In the genomic region with DNA sequence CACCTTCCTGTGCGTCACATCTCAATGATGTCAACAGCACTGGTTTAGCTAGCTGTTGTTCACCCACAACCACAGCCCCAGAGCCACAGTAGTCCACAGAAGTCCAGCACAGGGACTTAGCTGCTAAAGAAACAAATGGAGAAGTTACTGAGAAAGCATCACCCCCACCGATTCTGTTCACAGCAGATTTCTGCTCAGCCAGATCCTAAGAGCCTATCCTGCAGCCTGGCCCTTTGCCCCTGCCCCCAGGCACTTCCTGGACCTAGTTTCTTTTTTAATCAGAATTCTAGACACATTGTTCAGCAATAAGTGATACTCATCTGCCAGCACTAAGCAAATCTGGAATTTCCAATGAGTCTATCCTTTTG, we compare ENCODE assay signal across 8 cellular contexts. TPM values are rescaled to one million over a fixed set of nuclear protein-coding genes. Genes with fewer than 3 reads are reported as not detected.
DNase-seq lines count a peak whose midpoint lies in the region; ATAC-seq and TF ChIP-seq lines count a peak whose summit lies in the region.

No MANE protein-coding gene starts in this region.

- H3K27me3 ChIP-seq in RWPE2 (ENCODE audit: insufficient read depth, poor library complexity, severe bottlenecking) = no peaks in the 10 kb centered on the region

- peak; percentile 53 for DNase-seq in GM03348 (ENCODE audit: low spot score)
- DNase-seq in RWPE2 (ENCODE audit: low spot score) = peak; percentile 72
- DNase-seq in hippocampal formation (lab: John Stamatoyannopoulos, UW) = peak; percentile 25 to 39
- DNase-seq in stimulated activated CD4-positive, alpha-beta T cell treated with anti-CD3 and anti-CD28 coated beads, Interleukin-15, amount 100 ng/mL, for 24 hours = peak; percentile 77
- DNase-seq in NCI-H748 (lab: John Stamatoyannopoulos, UW; ENCODE audit: unreplicated experiment) = no peak

- 7 to 47% (median 8%) methylated on average over 2 of the region's 2 CpGs for WGBS in adipose tissue, 3 donors

- no peak overlapping the region for H3K4me3 ChIP-seq in RWPE2 (ENCODE audit: severe bottlenecking)

- no peak for TF ChIP-seq CTCF in RWPE2 (IDR thresholded peaks at IDR 0.05; ENCODE audit: poor library complexity, severe bottlenecking)

- peaks cover 6% of the 10 kb centered on the region for H3K36me3 ChIP-seq in RWPE2 (ENCODE audit: low read depth)

- peaks cover 83% of the 10 kb centered on the region for H3K4me1 ChIP-seq in RWPE2 (ENCODE audit: insufficient read depth, poor library complexity, severe bottlenecking)

- peak; percentile 25 for ATAC-seq in HG02642 (IDR thresholded peaks at IDR 0.05; ENCODE audit: poor library complexity, unreplicated experiment)
- ATAC-seq in RWPE2 (ENCODE audit: low read depth) = peak; percentile 10
- ATAC-seq in HG02840 (IDR thresholded peaks at IDR 0.05; ENCODE audit: low FRiP score, unreplicated experiment) = no peak

- no peaks in the 10 kb centered on the region for H3K9me3 ChIP-seq in RWPE2 (ENCODE audit: severe bottlenecking)

- H3K27ac ChIP-seq in RWPE2 (ENCODE audit: poor library complexity, severe bottlenecking) (peak overlapping the region; percentile 99), adipose tissue (ENCODE audit: low read depth, low read length) (peak overlapping the region; percentile 90)

RNA-seq across cellular contexts. Expression of gene B4GALT1, which starts 7.4 kb away (rescaled TPM):
- 10 to 100 TPM; 30.8 to 61.2 (median 40.8) TPM for polyA plus RNA-seq in adipose tissue
